Comparison of ENCODE assay signal across 1 cellular context in genomic region chr17:58402047-58402446, GRCh38.
TF ChIP-seq lines count a peak whose summit lies in the region.

No MANE protein-coding gene starts in this region.

TF ChIP-seq in H1, 55 proteins besides CTCF, POLR2A, EP300 and RAD21:
- TF ChIP-seq CBX8 (IDR thresholded peaks at IDR 0.05; ENCODE audit: borderline replicate concordance, low read depth, low read length) = no peak
- TF ChIP-seq, protein P1, sequence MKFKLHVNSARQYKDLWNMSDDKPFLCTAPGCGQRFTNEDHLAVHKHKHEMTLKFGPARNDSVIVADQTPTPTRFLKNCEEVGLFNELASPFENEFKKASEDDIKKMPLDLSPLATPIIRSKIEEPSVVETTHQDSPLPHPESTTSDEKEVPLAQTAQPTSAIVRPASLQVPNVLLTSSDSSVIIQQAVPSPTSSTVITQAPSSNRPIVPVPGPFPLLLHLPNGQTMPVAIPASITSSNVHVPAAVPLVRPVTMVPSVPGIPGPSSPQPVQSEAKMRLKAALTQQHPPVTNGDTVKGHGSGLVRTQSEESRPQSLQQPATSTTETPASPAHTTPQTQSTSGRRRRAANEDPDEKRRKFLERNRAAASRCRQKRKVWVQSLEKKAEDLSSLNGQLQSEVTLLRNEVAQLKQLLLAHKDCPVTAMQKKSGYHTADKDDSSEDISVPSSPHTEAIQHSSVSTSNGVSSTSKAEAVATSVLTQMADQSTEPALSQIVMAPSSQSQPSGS (IDR thresholded peaks at IDR 0.05; ENCODE audit: low read length) = no peak
- no peak for TF ChIP-seq TAF1 (IDR thresholded peaks at IDR 0.05; ENCODE audit: low read depth, low read length)
